Comparison of ENCODE assay signal across 8 cellular contexts in the genomic region with DNA sequence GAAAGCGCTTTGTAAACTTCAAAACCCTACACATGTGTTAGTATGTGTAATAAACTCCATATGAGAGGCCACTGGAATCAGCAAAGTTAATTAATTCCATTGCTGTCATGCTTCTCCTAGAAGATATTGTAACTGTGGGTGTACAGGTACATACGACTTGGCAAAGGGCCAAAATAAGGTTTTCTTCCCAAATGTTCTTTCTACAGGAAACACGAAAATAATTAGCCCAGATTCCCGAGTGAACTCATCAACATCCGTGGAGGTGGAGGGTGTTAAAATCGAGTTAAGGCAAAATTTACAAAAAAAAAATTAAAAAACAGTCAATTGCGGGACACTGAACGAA. TPM values are rescaled to one million over a fixed set of nuclear protein-coding genes. Genes with fewer than 3 reads are reported as not detected.
DNase-seq lines count a peak whose midpoint lies in the region; ATAC-seq, FAIRE-seq and TF ChIP-seq lines count a peak whose summit lies in the region.

No MANE protein-coding gene starts in this region.

- H4K20me1 ChIP-seq in SU-DHL-6 (ENCODE audit: low read depth, low read length) = peaks cover 16% of the 10 kb centered on the region

- H3K14ac ChIP-seq in trophoblast cell (ENCODE audit: low read length) = no peak overlapping the region

- ATAC-seq in HG03066 (IDR thresholded peaks at IDR 0.05; ENCODE audit: low read depth, unreplicated experiment) = peak; percentile 9

- no peak overlapping the region for H3K18ac ChIP-seq in trophoblast cell (ENCODE audit: low read length)

- no peaks in the 10 kb centered on the region for H3K27me3 ChIP-seq in SU-DHL-6 (ENCODE audit: low read length)
- H3K27me3 ChIP-seq in trophoblast cell (ENCODE audit: insufficient read depth, low read length) = no peaks in the 10 kb centered on the region

- H2BK120ac ChIP-seq in trophoblast cell (ENCODE audit: insufficient read depth, low read length, poor library complexity) = no peak overlapping the region

- H2BK5ac ChIP-seq in trophoblast cell (ENCODE audit: low read depth, low read length, poor library complexity) = peak overlapping the region; percentile 97

- H3K79me2 ChIP-seq in SU-DHL-6 (ENCODE audit: insufficient read depth, low read length) (peaks cover 52% of the 10 kb centered on the region), trophoblast cell (ENCODE audit: control insufficient read depth, insufficient read depth, low read length, poor library complexity) (peaks cover 5% of the 10 kb centered on the region)

- FAIRE-seq in GM18507 (lab: Jason Lieb, UNC) = peak; percentile 72

- H3K4me1 ChIP-seq in trophoblast cell (ENCODE audit: control insufficient read depth in 1 of 2, insufficient read depth in 2 of 2, low read length in 2 of 2) = peaks cover 0 to 2% of the 10 kb centered on the region in 2 experiments

- peak overlapping the region; percentile 98 for H4K91ac ChIP-seq in trophoblast cell (ENCODE audit: low read depth, low read length)

- peaks cover 7% of the 10 kb centered on the region for H3K79me1 ChIP-seq in trophoblast cell (ENCODE audit: low read length)

- peak overlapping the region; percentile 87 for H3K9ac ChIP-seq in SU-DHL-6 (ENCODE audit: low read length)
- no peak overlapping the region for H3K9ac ChIP-seq in trophoblast cell (ENCODE audit: low read length)

- H2AK5ac ChIP-seq in trophoblast cell (ENCODE audit: low read length) = no peak overlapping the region

- WGBS in trophoblast cell (ENCODE audit: extremely low coverage, insufficient coverage, insufficient read length) = no CpG with 5 or more reads among the region's 8 CpGs

- H3K27ac ChIP-seq in SU-DHL-6 (ENCODE audit: low read depth, low read length) (peak overlapping the region; percentile 80), trophoblast cell (ENCODE audit: low read depth, low read length) (peak overlapping the region; percentile 97)

- H3K4me2 ChIP-seq in SU-DHL-6 (ENCODE audit: low read depth, low read length, poor library complexity, severe bottlenecking) (peak overlapping the region; percentile 89), trophoblast cell (ENCODE audit: low read length) (peak overlapping the region; percentile 69)

- no peak overlapping the region for H2BK12ac ChIP-seq in trophoblast cell (ENCODE audit: low read length)

- H3K23ac ChIP-seq in trophoblast cell (ENCODE audit: low read length) = no peak overlapping the region

- no peaks in the 10 kb centered on the region for H3K36me3 ChIP-seq in SU-DHL-6 (ENCODE audit: low read length)
- H3K36me3 ChIP-seq in trophoblast cell (ENCODE audit: control insufficient read depth in 1 of 2, insufficient read depth in 2 of 2, low read length in 2 of 2) = no peaks in the 10 kb centered on the region

- H3F3A ChIP-seq in SU-DHL-6 (ENCODE audit: insufficient read depth) = peaks cover 14% of the 10 kb centered on the region

- DNase-seq in GM18507 (ENCODE audit: extremely low spot score, insufficient read length, low read depth) (no peak), fibroblast of the aortic adventitia (ENCODE audit: low read depth) (peak; percentile 23), trophoblast cell (peak in 1 of 2 donors; percentile 56), SKM-1 treated with dmso at 0.1 percent for 144 hours (lab: John Stamatoyannopoulos, UW; ENCODE audit: unreplicated experiment) (no peak), SK-N-DZ (ENCODE audit: low spot score) (no peak)
- DNase-seq in activated CD4-positive, alpha-beta T cell treated with anti-CD3 and anti-CD28 coated beads for 4 hours = no peak

- H3K9me2 ChIP-seq in SU-DHL-6 (replicated peaks; ENCODE audit: insufficient read depth, low read length) = no peaks in the 10 kb centered on the region

- peak overlapping the region; percentile 99 for H4K8ac ChIP-seq in trophoblast cell (ENCODE audit: low read depth, low read length)

- peak overlapping the region; percentile 96 for H2AFZ ChIP-seq in SU-DHL-6 (ENCODE audit: low read depth, low read length, severe bottlenecking)
- peak overlapping the region; percentile 99 for H2AFZ ChIP-seq in trophoblast cell (ENCODE audit: insufficient read depth, low read length, poor library complexity)

- H3K4me3 ChIP-seq in SU-DHL-6 (ENCODE audit: insufficient read depth, low read length, poor library complexity, severe bottlenecking) (peak overlapping the region; percentile 77), fibroblast of the aortic adventitia (ENCODE audit: low read depth, low read length) (peak overlapping the region; percentile 90), trophoblast cell (ENCODE audit: low read depth, low read length) (peak overlapping the region; percentile 77)

- no peak overlapping the region for H4K12ac ChIP-seq in trophoblast cell (ENCODE audit: low read depth, low read length)

- TF ChIP-seq CTCF in SU-DHL-6 (IDR thresholded peaks at IDR 0.05; ENCODE audit: insufficient read depth, low read length, poor library complexity, severe bottlenecking) (no peak), fibroblast of the aortic adventitia (IDR thresholded peaks at IDR 0.05; ENCODE audit: insufficient read depth, low read length) (no peak)

- H3K9me3 ChIP-seq in SU-DHL-6 (ENCODE audit: insufficient read depth, low read length) (no peaks in the 10 kb centered on the region), trophoblast cell (ENCODE audit: insufficient read depth, low read depth, low read length) (no peaks in the 10 kb centered on the region)

- no peak overlapping the region for H3K4ac ChIP-seq in trophoblast cell (ENCODE audit: low read depth, low read length)

RNA-seq across cellular contexts. Expression of a gene that starts 0.6 kb away (rescaled TPM):
- 9.2 and 29.6 TPM in 2 replicates for total RNA-seq in fibroblast of the aortic adventitia (ENCODE audit: low replicate concordance)
- polyA plus RNA-seq in trophoblast cell (2013) = 10.4 and 10.7 TPM in 2 replicates
- 100 and 102 TPM in 2 replicates for polyA plus RNA-seq in SK-N-DZ (2014; cell fraction: cytosol; rRNA removed)
- polyA plus RNA-seq in SK-N-DZ (2014; cell fraction: nucleus; rRNA removed) = 203 and 234 TPM in 2 replicates
